Comparison of ENCODE assay signal across 9 cellular contexts in the genomic region with DNA sequence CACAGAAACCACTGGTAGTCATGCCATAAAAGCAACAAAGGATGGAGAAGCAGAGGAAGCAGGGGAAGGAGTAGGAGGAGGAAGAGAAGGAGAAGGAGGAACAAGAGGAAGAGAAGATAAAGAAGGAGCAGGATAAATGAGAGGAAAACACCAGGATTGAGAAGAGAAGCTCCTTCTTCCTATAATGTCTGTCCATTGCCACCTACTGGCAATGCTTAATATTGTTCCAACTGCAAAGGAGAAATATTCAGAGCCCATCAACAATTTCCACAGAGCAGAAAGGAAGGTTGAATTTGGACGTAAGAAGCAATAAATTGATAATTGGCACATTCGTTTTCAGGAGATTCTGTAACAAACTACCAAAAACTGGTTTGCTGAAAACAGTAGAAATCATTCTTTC.
DNase-seq lines count a peak whose midpoint lies in the region; ATAC-seq and TF ChIP-seq lines count a peak whose summit lies in the region.
"Had no signal": no experiment of that assay in that cellular context is flagged by ENCODE, and none has a peak within 500 bp of the region (broad histone marks: within the 10 kb centered on the region; RNA-seq: fewer than 3 reads in every experiment).

No MANE protein-coding gene starts in this region.

- H3K27ac Mint-ChIP-seq in natural killer cell: no peak overlapping the region

- no peaks in the 10 kb centered on the region for H3K36me3 ChIP-seq in effector memory CD4-positive, alpha-beta T cell (ENCODE audit: control insufficient read depth, insufficient read depth, low read length)

- ATAC-seq in natural killer cell (no peak), GM19324 (IDR thresholded peaks at IDR 0.05; ENCODE audit: low FRiP score, unreplicated experiment) (no peak), HG02870 (IDR thresholded peaks at IDR 0.05; ENCODE audit: unreplicated experiment) (no peak)

- H3K27me3 Mint-ChIP-seq in natural killer cell (ENCODE audit: low read depth in 2 of 2): no peaks in the 10 kb centered on the region

- H3K4me1 ChIP-seq in effector memory CD4-positive, alpha-beta T cell (ENCODE audit: control insufficient read depth, insufficient read depth, low read length, poor library complexity, severe bottlenecking): no peaks in the 10 kb centered on the region
- H3K4me1 ChIP-seq: parathyroid adenoma had no signal

- DNase-seq in EH (ENCODE audit: low read depth): peak; percentile 72
- DNase-seq in HuH-7 (ENCODE audit: low spot score): peak; percentile 6
- peak; percentile 39 for DNase-seq in kidney tubule cell (ENCODE audit: low spot score)
- no peak for DNase-seq in natural killer cell
- DNase-seq in effector memory CD4-positive, alpha-beta T cell: no peak

- no peak overlapping the region for H3K27ac ChIP-seq in VCaP
- no peak overlapping the region for H3K27ac ChIP-seq in effector memory CD4-positive, alpha-beta T cell (ENCODE audit: insufficient read depth, low read length, poor library complexity, severe bottlenecking)
- H3K27ac ChIP-seq: parathyroid adenoma had no signal

- no peaks in the 10 kb centered on the region for H3K36me3 Mint-ChIP-seq in natural killer cell

- intact Hi-C loops in natural killer cell (cut with micrococcal nuclease): no loop called here

- peaks cover 12 to 22% of the 10 kb centered on the region in 2 donors for H3K9me3 Mint-ChIP-seq in natural killer cell

- no peak overlapping the region for H3K4me3 ChIP-seq in effector memory CD4-positive, alpha-beta T cell (ENCODE audit: insufficient read depth, low read depth, low read length, poor library complexity, severe bottlenecking)

- H3K4me1 Mint-ChIP-seq in natural killer cell: no peaks in the 10 kb centered on the region

- TF ChIP-seq CTCF in VCaP (conservative IDR thresholded peaks at IDR 0.05): peak; percentile 86
- no peak for TF ChIP-seq CTCF in natural killer cell (IDR thresholded peaks at IDR 0.05)

- no peak overlapping the region for H3K4me3 Mint-ChIP-seq in natural killer cell

- no peaks in the 10 kb centered on the region for H3K27me3 ChIP-seq in effector memory CD4-positive, alpha-beta T cell (replicated peaks; ENCODE audit: control insufficient read depth, insufficient read depth, low read length, poor library complexity, severe bottlenecking)

- no peaks in the 10 kb centered on the region for H3K9me3 ChIP-seq in effector memory CD4-positive, alpha-beta T cell (ENCODE audit: control insufficient read depth, low read length)

Comparison
In these comparisons a context has a peak if more than half of its experiments do, and no peak if none do; other contexts are left out.
1. DNase-seq: peak in EH (single experiment), HuH-7 (single experiment) and kidney tubule cell (single experiment); none in natural killer cell (single experiment) and effector memory CD4-positive, alpha-beta T cell (0 of 3).